In the genomic region with DNA sequence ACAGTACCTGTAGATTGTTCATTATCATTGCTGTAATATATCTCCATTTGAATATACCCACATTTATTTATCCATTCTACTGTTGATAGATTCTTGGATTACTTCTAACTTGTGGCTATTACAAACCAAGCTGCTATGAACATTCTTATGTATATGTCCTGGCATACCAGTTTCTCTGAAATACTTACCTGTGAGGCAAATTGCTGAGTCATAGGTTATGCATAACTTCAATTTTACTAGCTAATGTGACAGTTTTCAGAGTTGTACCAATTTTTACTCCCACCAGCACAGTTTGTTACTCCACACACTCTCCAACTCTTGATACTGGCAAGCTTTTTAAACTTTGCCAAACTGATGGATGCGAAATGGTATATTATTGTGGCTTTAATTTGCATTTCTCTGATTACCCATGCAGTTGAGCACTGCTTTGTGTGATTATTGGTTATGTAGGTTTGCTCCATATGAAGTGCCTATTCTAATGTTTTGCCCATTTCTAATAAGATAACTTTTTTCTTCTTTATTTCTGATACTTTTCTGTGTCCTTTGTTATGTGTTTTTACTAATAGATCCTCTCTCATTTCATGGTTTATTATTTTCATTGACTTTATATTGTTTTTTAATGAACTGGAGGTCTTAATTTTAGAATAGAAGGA, we compare ENCODE assay signal across 20 cellular contexts.
"Had no signal": no experiment of that assay in that cellular context is flagged by ENCODE, and none has a peak within 500 bp of the region (broad histone marks: within the 10 kb centered on the region; RNA-seq: fewer than 3 reads in every experiment).

No MANE protein-coding gene starts in this region.

- H3K4me3 ChIP-seq: colonic mucosa, heart left ventricle, mucosa of descending colon, psoas muscle, sigmoid colon, skin epidermis, stomach, thoracic aorta, transverse colon had no signal

- H3K27ac Mint-ChIP-seq: naive thymus-derived CD8-positive, alpha-beta T cell had no signal

- H3K9me3 ChIP-seq: colonic mucosa, neutrophil had no signal

- H3K27ac ChIP-seq: colonic mucosa, heart left ventricle, neutrophil, psoas muscle, sigmoid colon, skin epidermis, stomach, thoracic aorta, transverse colon had no signal

- H3K4me1 Mint-ChIP-seq: naive thymus-derived CD8-positive, alpha-beta T cell had no signal

- H3K36me3 ChIP-seq: colonic mucosa, neutrophil had no signal

- DNase-seq: colonic mucosa; dermis blood vessel endothelial cell; heart left ventricle; hippocampal formation; kidney glomerular epithelial cell; mucosa of descending colon; naive thymus-derived CD8-positive, alpha-beta T cell; psoas muscle; retina; sigmoid colon; stimulated activated CD4-positive, alpha-beta T cell treated with anti-CD3 and anti-CD28 coated beads, Interleukin-12 subunit alpha, Interleukin-12 subunit beta, amount 100 ng/mL, for 4 hours; stimulated activated naive CD4-positive, alpha-beta T cell; stomach; substantia nigra; transverse colon had no signal

- H3K27me3 Mint-ChIP-seq: naive thymus-derived CD8-positive, alpha-beta T cell had no signal

- H3K27me3 ChIP-seq: colonic mucosa, heart left ventricle, neutrophil, sigmoid colon, stomach, transverse colon had no signal

- H3K4me3 Mint-ChIP-seq: naive thymus-derived CD8-positive, alpha-beta T cell had no signal

- FAIRE-seq: endothelial cell of umbilical vein, frontal cortex had no signal

- H3K4me1 ChIP-seq: colonic mucosa, heart left ventricle, psoas muscle, sigmoid colon had no signal

- ATAC-seq: heart left ventricle; mucosa of descending colon; naive thymus-derived CD8-positive, alpha-beta T cell; psoas muscle had no signal
